In the genomic region with DNA sequence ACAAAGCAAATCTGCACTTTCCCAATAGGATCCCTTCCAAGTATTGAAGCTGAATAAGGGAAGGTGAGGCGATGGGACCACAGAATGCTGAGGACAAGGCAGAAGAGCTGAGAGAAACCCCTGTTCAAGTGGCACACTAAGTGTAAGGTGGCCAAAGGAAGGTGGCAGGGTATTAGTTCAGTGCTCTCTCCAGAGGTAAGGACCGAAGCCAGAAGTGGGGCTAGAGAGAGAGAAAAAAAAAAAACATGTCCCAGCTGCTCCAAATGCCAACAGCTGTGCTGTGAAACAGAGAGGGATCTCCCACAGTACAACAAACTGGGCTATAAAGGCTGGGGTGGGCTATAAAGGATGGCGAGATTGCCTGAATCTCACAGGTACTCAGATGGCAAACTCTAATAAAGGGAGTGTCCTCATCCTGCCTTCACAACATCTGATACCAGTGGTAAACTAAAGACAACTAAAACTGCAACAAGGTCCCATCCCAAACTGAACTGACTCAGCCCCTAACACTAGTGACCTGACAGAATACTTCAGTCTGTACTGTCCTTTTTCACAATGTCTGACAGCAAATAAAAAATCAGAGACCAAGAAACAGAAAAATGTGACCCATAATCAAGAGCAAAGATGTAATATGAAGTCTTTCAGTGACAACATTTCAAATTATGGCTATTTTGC, we compare ENCODE assay signal across 13 cellular contexts. TPM values are rescaled to one million over a fixed set of nuclear protein-coding genes. Genes with fewer than 3 reads are reported as not detected.
DNase-seq lines count a peak whose midpoint lies in the region; ATAC-seq and TF ChIP-seq lines count a peak whose summit lies in the region.
"Had no signal": no experiment of that assay in that cellular context is flagged by ENCODE, and none has a peak within 500 bp of the region (broad histone marks: within the 10 kb centered on the region; RNA-seq: fewer than 3 reads in every experiment).

No MANE protein-coding gene starts in this region.

- H3K27ac Mint-ChIP-seq in activated naive CD8-positive, alpha-beta T cell = peak overlapping the region; percentile 41
- H3K27ac Mint-ChIP-seq in activated naive CD8-positive, alpha-beta T cell treated with anti-CD3 and anti-CD28 coated beads for 36 hours = no peak overlapping the region
- no peak overlapping the region for H3K27ac Mint-ChIP-seq in Calu3 (ENCODE audit: unreplicated experiment)

- no TSS peak for BruUV-seq in Calu3 (replicated peaks; lab: Mats Ljungman, UMichigan)

- CTCF ChIA-PET in Calu3 (lab: Charles Lee) = no interaction called here

- DNase-seq in activated naive CD8-positive, alpha-beta T cell treated with anti-CD3 and anti-CD28 coated beads for 36 hours = no peak
- DNase-seq in SJCRH30 (peak; percentile 50 to 82), left kidney (ENCODE audit: low read depth, low spot score) (peak; percentile 17), uterus (no peak), foreskin fibroblast (no peak), Calu3 (no peak)
- DNase-seq: activated CD4-positive, alpha-beta T cell treated with anti-CD3 and anti-CD28 coated beads, Interleukin-2, amount 50 U/mL, for 48 hours; adrenal gland; hypothalamus had no signal

- H3K4me3 ChIP-seq in SJCRH30 = no peak overlapping the region
- H3K4me3 ChIP-seq in uterus = no peak overlapping the region
- no peak overlapping the region for H3K4me3 ChIP-seq in foreskin fibroblast (ENCODE audit: low read depth in 1 of 2, low read length in 2 of 2)
- H3K4me3 ChIP-seq: adrenal gland, HAP-1, SK-N-MC had no signal

- H3K27me3 Mint-ChIP-seq in activated naive CD8-positive, alpha-beta T cell = no peaks in the 10 kb centered on the region
- H3K27me3 Mint-ChIP-seq in activated naive CD8-positive, alpha-beta T cell treated with anti-CD3 and anti-CD28 coated beads for 36 hours = no peaks in the 10 kb centered on the region
- H3K27me3 Mint-ChIP-seq in Calu3 (ENCODE audit: unreplicated experiment) = no peaks in the 10 kb centered on the region

- H3K9me3 Mint-ChIP-seq in activated naive CD8-positive, alpha-beta T cell (ENCODE audit: low read depth) = no peaks in the 10 kb centered on the region
- H3K9me3 Mint-ChIP-seq in activated naive CD8-positive, alpha-beta T cell treated with anti-CD3 and anti-CD28 coated beads for 36 hours = peaks cover 5% of the 10 kb centered on the region
- no peaks in the 10 kb centered on the region for H3K9me3 Mint-ChIP-seq in Calu3 (ENCODE audit: low read depth, unreplicated experiment)

- H3K4me3 Mint-ChIP-seq in activated naive CD8-positive, alpha-beta T cell = no peak overlapping the region
- H3K4me3 Mint-ChIP-seq in activated naive CD8-positive, alpha-beta T cell treated with anti-CD3 and anti-CD28 coated beads for 36 hours = no peak overlapping the region
- H3K4me3 Mint-ChIP-seq in Calu3 (ENCODE audit: low read depth, unreplicated experiment) = no peak overlapping the region

- H3K4me1 ChIP-seq in SJCRH30 (peaks cover 31% of the 10 kb centered on the region), uterus (peaks cover 0 to 7% of the 10 kb centered on the region in 2 donors)

- TF ChIP-seq CTCF in uterus (IDR thresholded peaks at IDR 0.05) = no peak
- no peak for TF ChIP-seq CTCF in foreskin fibroblast (IDR thresholded peaks at IDR 0.05; ENCODE audit: low read depth, low read length)
- TF ChIP-seq CTCF in Calu3 (IDR thresholded peaks at IDR 0.05; ENCODE audit: unreplicated experiment) = no peak

- H3K27ac ChIP-seq in SJCRH30 = peak overlapping the region; percentile 80
- peak overlapping the region; percentile 27 to 42 for H3K27ac ChIP-seq in uterus
- H3K27ac ChIP-seq: adrenal gland, SK-N-MC had no signal

- ATAC-seq in HG03439 (IDR thresholded peaks at IDR 0.05; ENCODE audit: unreplicated experiment) = no peak

- no peaks in the 10 kb centered on the region for H3K27me3 ChIP-seq in SJCRH30
- H3K27me3 ChIP-seq in uterus = no peaks in the 10 kb centered on the region
- H3K27me3 ChIP-seq: adrenal gland had no signal

- H3K36me3 ChIP-seq in SJCRH30 = no peaks in the 10 kb centered on the region
- no peaks in the 10 kb centered on the region for H3K36me3 ChIP-seq in uterus
- H3K36me3 ChIP-seq: adrenal gland, HAP-1 had no signal

- intact Hi-C loops in uterus (cut with DNase I; ENCODE audit: low total_unique reads) (no loop called here), Calu3 (cut with micrococcal nuclease; ENCODE audit: unreplicated experiment) (no loop called here)

- no peaks in the 10 kb centered on the region for H3K36me3 Mint-ChIP-seq in activated naive CD8-positive, alpha-beta T cell
- peaks cover 11% of the 10 kb centered on the region for H3K36me3 Mint-ChIP-seq in activated naive CD8-positive, alpha-beta T cell treated with anti-CD3 and anti-CD28 coated beads for 36 hours
- no peaks in the 10 kb centered on the region for H3K36me3 Mint-ChIP-seq in Calu3 (ENCODE audit: insufficient read depth, unreplicated experiment)

- no peak for TF ChIP-seq POLR2A in uterus (IDR thresholded peaks at IDR 0.05)

- H3K9me3 ChIP-seq in SJCRH30 (replicated peaks) = no peaks in the 10 kb centered on the region
- H3K9me3 ChIP-seq in uterus = no peaks in the 10 kb centered on the region
- H3K9me3 ChIP-seq: adrenal gland, HAP-1 had no signal

- H3K4me1 Mint-ChIP-seq in activated naive CD8-positive, alpha-beta T cell (ENCODE audit: low read depth) = peaks cover 82% of the 10 kb centered on the region
- H3K4me1 Mint-ChIP-seq in activated naive CD8-positive, alpha-beta T cell treated with anti-CD3 and anti-CD28 coated beads for 36 hours = peaks cover 67% of the 10 kb centered on the region
- H3K4me1 Mint-ChIP-seq in Calu3 (ENCODE audit: low read depth, unreplicated experiment) = peaks cover 23% of the 10 kb centered on the region

RNA-seq across cellular contexts. Expression of a gene that starts 47.9 kb away (rescaled TPM):
- total RNA-seq in activated naive CD8-positive, alpha-beta T cell treated with anti-CD3 and anti-CD28 coated beads for 36 hours = 10 to 100 TPM; 30.1 to 31.7 TPM
- 20.7 and 28.0 TPM in 2 replicates for total RNA-seq in SJCRH30 (2014; rRNA removed; shearing (Covaris generic))
- total RNA-seq in uterus (100 to 1,000 TPM in 2 of 4 donors, 10 to 100 TPM in 2; 93.5 to 105 (median 102) TPM), Calu3 (2022) (28.8 and 33.0 TPM in 2 replicates)

Comparison
In these comparisons a context has a peak if more than half of its experiments do, and no peak if none do; other contexts are left out.
1. DNase-seq: peak in SJCRH30 (2 of 2) and left kidney (single experiment); none in activated naive CD8-positive, alpha-beta T cell treated with anti-CD3 and anti-CD28 coated beads for 36 hours (single experiment), uterus (0 of 2), foreskin fibroblast (0 of 2) and Calu3 (single experiment).